Comparison of ENCODE assay signal across 9 cellular contexts in the genomic region with DNA sequence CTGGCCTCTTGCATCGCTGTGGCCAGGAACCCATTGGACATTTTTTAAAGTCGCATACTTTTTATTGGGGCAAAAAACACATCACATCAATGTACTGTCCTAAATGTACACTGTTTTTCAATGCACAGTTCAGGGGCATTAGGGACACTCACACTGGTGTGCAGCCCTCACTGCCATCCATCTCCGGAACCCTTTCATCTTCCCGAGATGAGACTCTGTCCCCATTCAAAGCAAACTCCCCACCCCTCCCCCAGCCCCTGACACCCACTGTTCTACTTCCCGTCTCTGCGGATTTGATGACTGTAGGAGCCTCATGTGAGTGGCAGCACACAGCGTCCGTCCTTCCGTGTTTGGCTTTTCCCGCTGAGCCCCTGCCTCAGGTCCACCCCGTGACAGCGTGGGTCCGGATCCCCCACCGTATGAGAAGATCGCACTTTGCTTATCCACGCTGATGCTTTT. TPM values are rescaled to one million over a fixed set of nuclear protein-coding genes. Genes with fewer than 3 reads are reported as not detected.
DNase-seq lines count a peak whose midpoint lies in the region; ATAC-seq and TF ChIP-seq lines count a peak whose summit lies in the region.
"Had no signal": no experiment of that assay in that cellular context is flagged by ENCODE, and none has a peak within 500 bp of the region (broad histone marks: within the 10 kb centered on the region; RNA-seq: fewer than 3 reads in every experiment).

No MANE protein-coding gene starts in this region.

- H3K4me3 Mint-ChIP-seq in activated T-helper 17 cell treated with anti-CD3 and anti-CD28 coated beads, Interleukin-2, amount 50 U/mL, for 72 hours, result peak overlapping the region; percentile 47
- peak overlapping the region; percentile 64 for H3K4me3 Mint-ChIP-seq in neural progenitor cell

- H3K27me3 Mint-ChIP-seq in activated T-helper 17 cell treated with anti-CD3 and anti-CD28 coated beads, Interleukin-2, amount 50 U/mL, for 72 hours, result no peaks in the 10 kb centered on the region
- peaks cover 11% of the 10 kb centered on the region for H3K27me3 Mint-ChIP-seq in neural progenitor cell (ENCODE audit: insufficient read depth, low read depth)

- H3K9me3 Mint-ChIP-seq in activated T-helper 17 cell treated with anti-CD3 and anti-CD28 coated beads, Interleukin-2, amount 50 U/mL, for 72 hours, result no peaks in the 10 kb centered on the region
- H3K9me3 Mint-ChIP-seq in neural progenitor cell, result no peaks in the 10 kb centered on the region

- no peak for TF ChIP-seq CTCF in left ventricle myocardium inferior (IDR thresholded peaks at IDR 0.05; ENCODE audit: borderline replicate concordance)
- TF ChIP-seq CTCF in neural progenitor cell (IDR thresholded peaks at IDR 0.05), result no peak

- DNase-seq in left ventricle myocardium inferior (peak; percentile 15), left ventricle myocardium superior (no peak), neural progenitor cell (ENCODE audit: low spot score) (peak; percentile 54), NK-92 (lab: John Stamatoyannopoulos, UW; ENCODE audit: unreplicated experiment) (no peak), ACHN (no peak)
- DNase-seq: NCI-H2107 had no signal

- no peaks in the 10 kb centered on the region for H4K20me1 ChIP-seq in neural progenitor cell (ENCODE audit: low read depth)

- intact Hi-C loops in left ventricle myocardium inferior (cut with micrococcal nuclease) (no loop called here), left ventricle myocardium superior (cut with micrococcal nuclease) (no loop called here)

- H3K4me1 ChIP-seq in left ventricle myocardium inferior (no peaks in the 10 kb centered on the region), neural progenitor cell (peaks cover 46% of the 10 kb centered on the region)

- H3K4me1 Mint-ChIP-seq in activated T-helper 17 cell treated with anti-CD3 and anti-CD28 coated beads, Interleukin-2, amount 50 U/mL, for 72 hours, result peaks cover 5% of the 10 kb centered on the region
- peaks cover 44% of the 10 kb centered on the region for H3K4me1 Mint-ChIP-seq in neural progenitor cell

- no peak overlapping the region for H2AFZ ChIP-seq in neural progenitor cell (replicated peaks)

- peak overlapping the region; percentile 39 for H3K27ac Mint-ChIP-seq in activated T-helper 17 cell treated with anti-CD3 and anti-CD28 coated beads, Interleukin-2, amount 50 U/mL, for 72 hours
- peak overlapping the region; percentile 85 for H3K27ac Mint-ChIP-seq in neural progenitor cell

- no peaks in the 10 kb centered on the region for H3K79me2 ChIP-seq in neural progenitor cell (ENCODE audit: low read depth)

- H3K36me3 ChIP-seq in left ventricle myocardium inferior, result no peaks in the 10 kb centered on the region
- no peaks in the 10 kb centered on the region for H3K36me3 ChIP-seq in neural progenitor cell

- H3K4me3 ChIP-seq in left ventricle myocardium inferior, result no peak overlapping the region
- H3K4me3 ChIP-seq in neural progenitor cell, result no peak overlapping the region

- in situ Hi-C loops in ACHN (cut with HindIII; ENCODE audit: low pct_ligation_motif_present, low pct_unique_long_range_greater_than_20kb, low sequenced_read_pairs), result no loop called here

- H3K27me3 ChIP-seq in left ventricle myocardium inferior (ENCODE audit: low read depth) (peaks cover 62% of the 10 kb centered on the region), neural progenitor cell (no peaks in the 10 kb centered on the region)

- peaks cover 7% of the 10 kb centered on the region for H3F3A ChIP-seq in neural progenitor cell (ENCODE audit: low read depth)

- H3K9ac ChIP-seq in neural progenitor cell, result no peak overlapping the region

- no peaks in the 10 kb centered on the region for H3K9me3 ChIP-seq in left ventricle myocardium inferior (replicated peaks)
- no peaks in the 10 kb centered on the region for H3K9me3 ChIP-seq in neural progenitor cell (ENCODE audit: low read depth)

- peak overlapping the region; percentile 10 for H3K4me2 ChIP-seq in neural progenitor cell

- ATAC-seq in left ventricle myocardium superior, result no peak
- ATAC-seq in activated T-helper 17 cell treated with anti-CD3 and anti-CD28 coated beads, Interleukin-2, amount 50 U/mL, for 72 hours (replicated peaks), result peak; percentile 86
- ATAC-seq in HG03175 (IDR thresholded peaks at IDR 0.05; ENCODE audit: unreplicated experiment), result no peak
- ATAC-seq in HG03097 (IDR thresholded peaks at IDR 0.05; ENCODE audit: low FRiP score, unreplicated experiment), result no peak

- no peak overlapping the region for H3K27ac ChIP-seq in left ventricle myocardium inferior (replicated peaks)
- H3K27ac ChIP-seq in neural progenitor cell, result no peak overlapping the region

- H3K36me3 Mint-ChIP-seq in activated T-helper 17 cell treated with anti-CD3 and anti-CD28 coated beads, Interleukin-2, amount 50 U/mL, for 72 hours (ENCODE audit: low read depth), result no peaks in the 10 kb centered on the region
- H3K36me3 Mint-ChIP-seq in neural progenitor cell, result no peaks in the 10 kb centered on the region

RNA-seq across cellular contexts. Expression of gene TH, which starts 41.8 kb away (rescaled TPM):
- not detected for total RNA-seq in left ventricle myocardium inferior
- not detected for total RNA-seq in left ventricle myocardium superior
- not detected for total RNA-seq in activated T-helper 17 cell treated with anti-CD3 and anti-CD28 coated beads, Interleukin-2, amount 50 U/mL, for 72 hours
- total RNA-seq in neural progenitor cell (ENCODE audit: low replicate concordance), result 2.0 and 6.2 TPM in 2 replicates

RNA-seq across cellular contexts. Expression of gene INS, which starts 52.4 kb away (rescaled TPM):
- not detected for total RNA-seq in left ventricle myocardium inferior
- not detected for total RNA-seq in left ventricle myocardium superior
- total RNA-seq in activated T-helper 17 cell treated with anti-CD3 and anti-CD28 coated beads, Interleukin-2, amount 50 U/mL, for 72 hours, result not detected
- total RNA-seq in neural progenitor cell (ENCODE audit: low replicate concordance), result not detected in 2 replicates

RNA-seq across cellular contexts. Expression of gene ASCL2, which starts 57.0 kb away (rescaled TPM):
- total RNA-seq in left ventricle myocardium inferior, result not detected
- 0.17 TPM for total RNA-seq in left ventricle myocardium superior
- total RNA-seq in activated T-helper 17 cell treated with anti-CD3 and anti-CD28 coated beads, Interleukin-2, amount 50 U/mL, for 72 hours, result 1 to 10 TPM; 1.2 to 5.1 TPM
- total RNA-seq in neural progenitor cell (ENCODE audit: low replicate concordance), result 2.2 TPM in 1 of 2 replicates, not detected in the other

Comparison
In these comparisons a context has a peak if more than half of its experiments do, and no peak if none do; other contexts are left out.
1. DNase-seq: peak in left ventricle myocardium inferior (single experiment) and neural progenitor cell (single experiment); none in left ventricle myocardium superior (single experiment), NK-92 (single experiment) and ACHN (single experiment).